In genomic region chr9:92607088-92607487, GRCh38 we compare ENCODE assay signal across 12 cellular contexts.
DNase-seq lines count a peak whose midpoint lies in the region; ATAC-seq, FAIRE-seq and TF ChIP-seq lines count a peak whose summit lies in the region.
"Had no signal": no experiment of that assay in that cellular context is flagged by ENCODE, and none has a peak within 500 bp of the region (broad histone marks: within the 10 kb centered on the region; RNA-seq: fewer than 3 reads in every experiment).

No MANE protein-coding gene starts in this region.

- peak; percentile 27 for DNase-seq in G401 (ENCODE audit: low spot score)
- DNase-seq in HS-27A (ENCODE audit: low read depth) = peak; percentile 38
- no peak for DNase-seq in chondrocyte (ENCODE audit: low spot score)
- DNase-seq in myocyte (ENCODE audit: low read depth) = peak; percentile 70
- DNase-seq in H54 (ENCODE audit: insufficient read length, low spot score) = no peak
- DNase-seq: activated naive CD4-positive, alpha-beta T cell treated with anti-CD3 and anti-CD28 coated beads for 36 hours; retina had no signal

- H3K9me3 Mint-ChIP-seq in chondrocyte (ENCODE audit: low read depth) = peaks cover 11% of the 10 kb centered on the region

- peaks cover 21% of the 10 kb centered on the region for H3K36me3 Mint-ChIP-seq in chondrocyte (ENCODE audit: low read depth)

- no peaks in the 10 kb centered on the region for H3K27me3 Mint-ChIP-seq in chondrocyte (ENCODE audit: low read depth)
- H3K27me3 Mint-ChIP-seq: activated CD4-positive, alpha-beta T cell treated with anti-CD3 and anti-CD28 coated beads, Interleukin-2, amount 10 ng/mL, durations not matched to agents 24 days and 14 days had no signal

- TF ChIP-seq CTCF in chondrocyte (IDR thresholded peaks at IDR 0.05) = peak; percentile 53

- peaks cover 58% of the 10 kb centered on the region for H3K4me1 Mint-ChIP-seq in chondrocyte (ENCODE audit: low read depth)
- H3K4me1 Mint-ChIP-seq: activated CD4-positive, alpha-beta T cell treated with anti-CD3 and anti-CD28 coated beads, Interleukin-2, amount 10 ng/mL, durations not matched to agents 24 days and 14 days had no signal

- H3K4me3 Mint-ChIP-seq in chondrocyte (ENCODE audit: unreplicated experiment) = no peak overlapping the region
- H3K4me3 Mint-ChIP-seq: activated CD4-positive, alpha-beta T cell treated with anti-CD3 and anti-CD28 coated beads, Interleukin-2, amount 10 ng/mL, durations not matched to agents 24 days and 14 days; activated naive CD4-positive, alpha-beta T cell treated with anti-CD3 and anti-CD28 coated beads for 36 hours had no signal

- no peak for FAIRE-seq in H54 (lab: Jason Lieb, UNC)
- FAIRE-seq: RCC 7860 had no signal

- ATAC-seq in HG03432 (IDR thresholded peaks at IDR 0.05; ENCODE audit: unreplicated experiment) = no peak
- ATAC-seq in GM21737 (IDR thresholded peaks at IDR 0.05; ENCODE audit: unreplicated experiment) = no peak
- no peak for ATAC-seq in GM18873 (IDR thresholded peaks at IDR 0.05; ENCODE audit: low FRiP score, unreplicated experiment)

- no peak for TF ChIP-seq POLR2A in H54 (IDR thresholded peaks at IDR 0.05; ENCODE audit: low read depth, low read length)

- in situ Hi-C loops in G401 (cut with HindIII; ENCODE audit: low sequenced_read_pairs) = no loop called here

- H3K27ac Mint-ChIP-seq in chondrocyte (ENCODE audit: unreplicated experiment) = peak overlapping the region; percentile 93
- H3K27ac Mint-ChIP-seq: activated CD4-positive, alpha-beta T cell treated with anti-CD3 and anti-CD28 coated beads, Interleukin-2, amount 10 ng/mL, durations not matched to agents 24 days and 14 days; activated naive CD4-positive, alpha-beta T cell treated with anti-CD3 and anti-CD28 coated beads for 36 hours had no signal

Comparison
In these comparisons a context has a peak if more than half of its experiments do, and no peak if none do; other contexts are left out.
1. DNase-seq: peak in G401 (single experiment), HS-27A (single experiment) and myocyte (single experiment); none in chondrocyte (single experiment) and H54 (single experiment).